In genomic region chr22:20774882-20775281, GRCh38 we compare ENCODE assay signal across 1 cellular context.
TF ChIP-seq lines count a peak whose summit lies in the region.

No MANE protein-coding gene starts in this region.

TF ChIP-seq in liver, 16 proteins besides CTCF, POLR2A, EP300 and RAD21:
- TF ChIP-seq EGR1 (IDR thresholded peaks at IDR 0.05; ENCODE audit: low read depth in 2 of 2) (no peak), SP1 (IDR thresholded peaks at IDR 0.05) (no peak), JUND (IDR thresholded peaks at IDR 0.05) (no peak), GABPA (IDR thresholded peaks at IDR 0.05 in 1 of 2, conservative IDR thresholded peaks at IDR 0.05 in 1 of 2) (no peak), NR2F2 (IDR thresholded peaks at IDR 0.05) (no peak), FOXA2 (IDR thresholded peaks at IDR 0.05) (no peak), RXRA (IDR thresholded peaks at IDR 0.05) (no peak), FOXA1 (IDR thresholded peaks at IDR 0.05) (no peak), ZBTB33 (IDR thresholded peaks at IDR 0.05) (no peak), TAF1 (conservative IDR thresholded peaks at IDR 0.05) (no peak), YY1 (IDR thresholded peaks at IDR 0.05) (no peak), HNF4A (conservative IDR thresholded peaks at IDR 0.05) (peak; percentile 7 to 28)
- TF ChIP-seq, protein P1, sequence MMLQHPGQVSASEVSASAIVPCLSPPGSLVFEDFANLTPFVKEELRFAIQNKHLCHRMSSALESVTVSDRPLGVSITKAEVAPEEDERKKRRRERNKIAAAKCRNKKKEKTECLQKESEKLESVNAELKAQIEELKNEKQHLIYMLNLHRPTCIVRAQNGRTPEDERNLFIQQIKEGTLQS (IDR thresholded peaks at IDR 0.05): no peak
- TF ChIP-seq, protein P2, sequence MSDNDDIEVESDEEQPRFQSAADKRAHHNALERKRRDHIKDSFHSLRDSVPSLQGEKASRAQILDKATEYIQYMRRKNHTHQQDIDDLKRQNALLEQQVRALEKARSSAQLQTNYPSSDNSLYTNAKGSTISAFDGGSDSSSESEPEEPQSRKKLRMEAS (IDR thresholded peaks at IDR 0.05): no peak
- TF ChIP-seq, protein P3, sequence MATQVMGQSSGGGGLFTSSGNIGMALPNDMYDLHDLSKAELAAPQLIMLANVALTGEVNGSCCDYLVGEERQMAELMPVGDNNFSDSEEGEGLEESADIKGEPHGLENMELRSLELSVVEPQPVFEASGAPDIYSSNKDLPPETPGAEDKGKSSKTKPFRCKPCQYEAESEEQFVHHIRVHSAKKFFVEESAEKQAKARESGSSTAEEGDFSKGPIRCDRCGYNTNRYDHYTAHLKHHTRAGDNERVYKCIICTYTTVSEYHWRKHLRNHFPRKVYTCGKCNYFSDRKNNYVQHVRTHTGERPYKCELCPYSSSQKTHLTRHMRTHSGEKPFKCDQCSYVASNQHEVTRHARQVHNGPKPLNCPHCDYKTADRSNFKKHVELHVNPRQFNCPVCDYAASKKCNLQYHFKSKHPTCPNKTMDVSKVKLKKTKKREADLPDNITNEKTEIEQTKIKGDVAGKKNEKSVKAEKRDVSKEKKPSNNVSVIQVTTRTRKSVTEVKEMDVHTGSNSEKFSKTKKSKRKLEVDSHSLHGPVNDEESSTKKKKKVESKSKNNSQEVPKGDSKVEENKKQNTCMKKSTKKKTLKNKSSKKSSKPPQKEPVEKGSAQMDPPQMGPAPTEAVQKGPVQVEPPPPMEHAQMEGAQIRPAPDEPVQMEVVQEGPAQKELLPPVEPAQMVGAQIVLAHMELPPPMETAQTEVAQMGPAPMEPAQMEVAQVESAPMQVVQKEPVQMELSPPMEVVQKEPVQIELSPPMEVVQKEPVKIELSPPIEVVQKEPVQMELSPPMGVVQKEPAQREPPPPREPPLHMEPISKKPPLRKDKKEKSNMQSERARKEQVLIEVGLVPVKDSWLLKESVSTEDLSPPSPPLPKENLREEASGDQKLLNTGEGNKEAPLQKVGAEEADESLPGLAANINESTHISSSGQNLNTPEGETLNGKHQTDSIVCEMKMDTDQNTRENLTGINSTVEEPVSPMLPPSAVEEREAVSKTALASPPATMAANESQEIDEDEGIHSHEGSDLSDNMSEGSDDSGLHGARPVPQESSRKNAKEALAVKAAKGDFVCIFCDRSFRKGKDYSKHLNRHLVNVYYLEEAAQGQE (IDR thresholded peaks at IDR 0.05): peak; percentile 12
